Comparison of ENCODE assay signal across 21 cellular contexts in the genomic region with DNA sequence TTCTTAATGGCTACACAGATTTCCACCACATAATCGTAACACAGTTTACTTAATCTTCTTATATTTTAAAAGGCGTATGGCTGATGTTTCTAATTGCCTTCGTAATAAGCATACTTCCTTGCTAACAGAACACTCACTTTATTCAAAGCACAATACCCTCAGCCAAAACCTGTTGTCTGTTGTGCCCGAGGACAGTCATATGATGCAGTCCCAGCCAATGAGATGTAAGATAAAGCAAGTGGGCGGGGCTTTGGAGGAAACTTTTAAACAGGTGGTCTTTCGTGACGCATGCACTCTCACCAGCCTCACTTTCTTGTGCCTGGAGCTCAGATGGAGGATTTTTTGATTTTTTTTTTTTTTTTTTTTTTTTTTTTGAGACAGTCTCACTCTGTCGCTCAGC.
"Had no signal": no experiment of that assay in that cellular context is flagged by ENCODE, and none has a peak within 500 bp of the region (broad histone marks: within the 10 kb centered on the region; RNA-seq: fewer than 3 reads in every experiment).

No MANE protein-coding gene starts in this region.

- H3K36me3 ChIP-seq: heart right ventricle, neutrophil, tibial nerve, upper lobe of right lung, vagina had no signal

- H3K27me3 Mint-ChIP-seq: stimulated activated memory B cell treated with anti-CD40 and anti-IgM and Interleukin-4, amounts not matched to agents 10 μg/mL and 1 μg/mL and 100 μg/mL, for 72 hours; stimulated activated naive CD8-positive, alpha-beta T cell treated with anti-CD3 and anti-CD28 coated beads, Interleukin-15, Interleukin-2, amounts not matched to agents 100 ng/mL and 50 ng/mL, for 24 hours had no signal

- H3K36me3 Mint-ChIP-seq: naive thymus-derived CD4-positive, alpha-beta T cell had no signal

- ATAC-seq: esophagus mucosa; heart right ventricle; left lobe of liver; naive thymus-derived CD4-positive, alpha-beta T cell; sciatic nerve; stimulated activated memory B cell treated with anti-CD40 and anti-IgM and Interleukin-4, amounts not matched to agents 10 μg/mL and 1 μg/mL and 100 μg/mL, for 72 hours; upper lobe of right lung had no signal

- H3K27ac Mint-ChIP-seq: naive thymus-derived CD4-positive, alpha-beta T cell; stimulated activated memory B cell treated with anti-CD40 and anti-IgM and Interleukin-4, amounts not matched to agents 10 μg/mL and 1 μg/mL and 100 μg/mL, for 72 hours; stimulated activated naive CD8-positive, alpha-beta T cell treated with anti-CD3 and anti-CD28 coated beads, Interleukin-15, Interleukin-2, amounts not matched to agents 100 ng/mL and 50 ng/mL, for 24 hours had no signal

- H3K4me3 Mint-ChIP-seq: naive thymus-derived CD4-positive, alpha-beta T cell; stimulated activated memory B cell treated with anti-CD40 and anti-IgM and Interleukin-4, amounts not matched to agents 10 μg/mL and 1 μg/mL and 100 μg/mL, for 72 hours; stimulated activated naive CD8-positive, alpha-beta T cell treated with anti-CD3 and anti-CD28 coated beads, Interleukin-15, Interleukin-2, amounts not matched to agents 100 ng/mL and 50 ng/mL, for 24 hours had no signal

- H3K4me1 Mint-ChIP-seq: stimulated activated memory B cell treated with anti-CD40 and anti-IgM and Interleukin-4, amounts not matched to agents 10 μg/mL and 1 μg/mL and 100 μg/mL, for 72 hours had no signal

- FAIRE-seq: frontal cortex had no signal

- H3K9me3 Mint-ChIP-seq: stimulated activated memory B cell treated with anti-CD40 and anti-IgM and Interleukin-4, amounts not matched to agents 10 μg/mL and 1 μg/mL and 100 μg/mL, for 72 hours; stimulated activated naive CD8-positive, alpha-beta T cell treated with anti-CD3 and anti-CD28 coated beads, Interleukin-15, Interleukin-2, amounts not matched to agents 100 ng/mL and 50 ng/mL, for 24 hours had no signal

- H3K9me3 ChIP-seq: heart right ventricle, neutrophil, spleen, tibial nerve, upper lobe of right lung, vagina had no signal

- H3K27ac ChIP-seq: neutrophil, tibial nerve, upper lobe of right lung, vagina had no signal

- H3K4me3 ChIP-seq: heart right ventricle, spleen, tibial nerve, upper lobe of right lung, vagina had no signal

- H3K27me3 ChIP-seq: heart right ventricle, neutrophil, spleen, tibial nerve, upper lobe of right lung, vagina had no signal

- DNase-seq: effector memory CD4-positive, alpha-beta T cell; heart right ventricle; hypothalamus; islet precursor cell; mammary epithelial cell; naive thymus-derived CD4-positive, alpha-beta T cell; posterior cingulate gyrus; spleen; stimulated activated CD4-positive, alpha-beta T cell treated with anti-CD3 and anti-CD28 coated beads, Interleukin-15, amount 100 ng/mL, for 24 hours; stimulated activated CD4-positive, alpha-beta T cell treated with anti-CD3 and anti-CD28 coated beads, Interleukin-1b, Interleukin-23, amount 100 ng/mL, for 48 hours; stimulated activated CD4-positive, alpha-beta T cell treated with anti-CD3 and anti-CD28 coated beads, Interleukin-4, amount 100 ng/mL, for 24 hours; upper lobe of right lung had no signal
